28 cellular contexts compared by ENCODE assay signal in genomic region chr12:95225645-95226212, GRCh38.
"Had no signal": no experiment of that assay in that cellular context is flagged by ENCODE, and none has a peak within 500 bp of the region (broad histone marks: within the 10 kb centered on the region; RNA-seq: fewer than 3 reads in every experiment).

No MANE protein-coding gene starts in this region.

- H3K27me3 Mint-ChIP-seq: activated naive CD4-positive, alpha-beta T cell treated with anti-CD3 and anti-CD28 coated beads, Interleukin-2, amount 50 U/mL, for 24 hours had no signal

- H3K9me3 ChIP-seq: ascending aorta, body of pancreas, MG63, SJCRH30 had no signal

- DNase-seq: activated CD4-positive, alpha-beta T cell treated with anti-CD3 and anti-CD28 coated beads for 48 hours; activated CD4-positive, alpha-beta T cell treated with anti-CD3 and anti-CD28 coated beads, Interleukin-2, amount 50 U/mL, for 48 hours; activated CD8-positive, alpha-beta memory T cell treated with anti-CD3 and anti-CD28 coated beads, Interleukin-2, amount 50 U/mL, for 4 hours; activated effector memory CD4-positive, alpha-beta T cell treated with Interleukin-2 at 50 U/mL for 16 hours; activated naive CD4-positive, alpha-beta T cell; amniotic stem cell; body of pancreas; central memory CD4-positive, alpha-beta T cell; KG1; MG63; MV-4-11; NCI-H1105; NCI-H1436; NCI-H1694 treated with DMSO at 0.1 percent for 48 hours; NCI-H2029 treated with DMSO at 0.1 percent for 48 hours; NCI-H510A treated with DMSO at 0.1 percent for 48 hours; NCI-H69; NK-92 treated with Interleukin-12 subunit alpha and Interleukin-12 subunit beta, amount 100 ng/mL, for 24 hours; OCI-M1; RPMI8226; SJCRH30; SW 1271 had no signal

- H3K4me3 ChIP-seq: ascending aorta, body of pancreas, MG63, SJCRH30 had no signal

- H3K9me3 Mint-ChIP-seq: activated naive CD4-positive, alpha-beta T cell treated with anti-CD3 and anti-CD28 coated beads, Interleukin-2, amount 50 U/mL, for 24 hours; activated T-helper 1 cell treated with anti-CD3 and anti-CD28 coated beads, Interleukin-12 subunit alpha, Interleukin-12 subunit beta, Interleukin-2, Interleukin-4 antibody, amounts not matched to agents 30 ng/mL and 10 ng/mL and 1 ng/mL, durations not matched to agents 14 hours and 24 hours and 36 hours; T-helper 2 cell treated with Interferon-gamma antibody and Interleukin-4, amounts not matched to agents 5 μg/mL and 100 μg/mL, for 36 hours had no signal

- H3K27me3 ChIP-seq: ascending aorta, body of pancreas, MG63, SJCRH30 had no signal

- ATAC-seq: body of pancreas, Panc1, Right ventricle myocardium inferior had no signal

- H3K27ac ChIP-seq: body of pancreas, SJCRH30 had no signal

- H3K27ac Mint-ChIP-seq: activated T-helper 1 cell treated with anti-CD3 and anti-CD28 coated beads, Interleukin-12 subunit alpha, Interleukin-12 subunit beta, Interleukin-2, Interleukin-4 antibody, amounts not matched to agents 30 ng/mL and 10 ng/mL and 1 ng/mL, durations not matched to agents 14 hours and 24 hours and 36 hours; T-helper 2 cell treated with Interferon-gamma antibody and Interleukin-4, amounts not matched to agents 5 μg/mL and 100 μg/mL, for 36 hours had no signal

- H3K4me3 Mint-ChIP-seq: activated naive CD4-positive, alpha-beta T cell treated with anti-CD3 and anti-CD28 coated beads, Interleukin-2, amount 50 U/mL, for 24 hours; activated T-helper 1 cell treated with anti-CD3 and anti-CD28 coated beads, Interleukin-12 subunit alpha, Interleukin-12 subunit beta, Interleukin-2, Interleukin-4 antibody, amounts not matched to agents 30 ng/mL and 10 ng/mL and 1 ng/mL, durations not matched to agents 14 hours and 24 hours and 36 hours; T-helper 2 cell treated with Interferon-gamma antibody and Interleukin-4, amounts not matched to agents 5 μg/mL and 100 μg/mL, for 36 hours had no signal
